Comparison of ENCODE assay signal across 27 cellular contexts in the genomic region with DNA sequence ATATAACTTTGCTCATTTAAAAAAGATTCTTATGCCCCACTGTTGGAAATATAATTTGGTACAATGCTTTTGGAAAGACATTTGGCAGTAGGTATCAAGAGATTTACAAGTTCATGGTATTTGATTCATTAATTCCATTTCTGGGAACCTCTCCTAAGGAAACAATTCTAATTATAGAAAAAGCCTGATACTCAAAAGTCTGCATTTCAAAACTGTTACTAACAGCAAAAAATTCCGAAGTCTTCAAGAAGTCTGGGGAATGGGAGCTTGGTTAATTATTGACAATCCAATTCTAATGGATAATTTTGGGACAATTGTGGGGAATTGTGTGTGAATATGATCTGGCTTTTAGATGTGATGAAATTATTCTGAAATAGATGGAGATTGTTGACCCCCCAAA. TPM values are rescaled to one million over a fixed set of nuclear protein-coding genes. Genes with fewer than 3 reads are reported as not detected.
DNase-seq lines count a peak whose midpoint lies in the region; ATAC-seq, FAIRE-seq and TF ChIP-seq lines count a peak whose summit lies in the region.
"Had no signal": no experiment of that assay in that cellular context is flagged by ENCODE, and none has a peak within 500 bp of the region (broad histone marks: within the 10 kb centered on the region; RNA-seq: fewer than 3 reads in every experiment).

No MANE protein-coding gene starts in this region.

- peaks cover 5% of the 10 kb centered on the region for H3K79me2 ChIP-seq in astrocyte (ENCODE audit: insufficient read depth, low read length)

- FAIRE-seq in astrocyte (lab: Jason Lieb, UNC) (no peak), frontal cortex (lab: Jason Lieb, UNC) (peak; percentile 10)
- FAIRE-seq: HTR-8/SVneo had no signal

- H3K4me1 ChIP-seq in astrocyte (ENCODE audit: insufficient read depth, low read length), result peaks cover 37% of the 10 kb centered on the region
- H3K4me1 ChIP-seq: SJCRH30 had no signal

- no peak for ATAC-seq in GM18502 (IDR thresholded peaks at IDR 0.05; ENCODE audit: poor library complexity, unreplicated experiment)
- no peak for ATAC-seq in WTC11
- ATAC-seq: activated CD4-positive, alpha-beta T cell treated with anti-CD3 and anti-CD28 coated beads for 36 hours; activated T-cell treated with anti-CD3 and anti-CD28 coated beads, Interleukin-2, amount 50 U/mL, for 4 hours; foreskin keratinocyte; natural killer cell treated with Interleukin-12 subunit alpha and Interleukin-12 subunit beta and Interleukin-15 and Interleukin-18, amount 100 ng/mL, for 72 hours; right cardiac atrium had no signal

- no peaks in the 10 kb centered on the region for H3K27me3 ChIP-seq in astrocyte (ENCODE audit: insufficient read depth, low read length)
- H3K27me3 ChIP-seq: foreskin keratinocyte, ovary, SJCRH30 had no signal

- no peaks in the 10 kb centered on the region for H4K20me1 ChIP-seq in astrocyte (ENCODE audit: insufficient read depth, low read length)

- DNase-seq in HFFc6 (peak; percentile 3), astrocyte (ENCODE audit: low read depth) (peak; percentile 64), frontal cortex (ENCODE audit: low spot score in 2 of 2) (no peak), stromal cell of bone marrow (ENCODE audit: low read depth) (peak; percentile 41), WTC11 (ENCODE audit: low spot score) (no peak), NCI-H2029 (lab: John Stamatoyannopoulos, UW) (no peak)
- DNase-seq in stimulated activated CD4-positive, alpha-beta T cell treated with anti-CD3 and anti-CD28 coated beads, Interleukin-15, amount 100 ng/mL, for 24 hours, result no peak
- DNase-seq: activated CD4-positive, alpha-beta T cell treated with anti-CD3 and anti-CD28 coated beads for 36 hours; activated CD8-positive, alpha-beta memory T cell treated with anti-CD3 and anti-CD28 coated beads for 24 hours; activated T-cell treated with anti-CD3 and anti-CD28 coated beads, Interleukin-2, amount 50 U/mL, for 4 hours; CD4-positive, alpha-beta T cell; DMS 273 treated with DMSO at 0.1 percent for 48 hours; foreskin keratinocyte; hypothalamus; MV-4-11; NCI-H2171; NCI-H524 treated with DMSO at 0.1 percent for 48 hours; ovary; right cardiac atrium; SJCRH30; trophoblast cell had no signal

- H3K4me3 ChIP-seq in astrocyte (ENCODE audit: insufficient read depth, low read depth, low read length), result no peak overlapping the region
- H3K4me3 ChIP-seq: ovary, SJCRH30 had no signal

- POLR2A ChIA-PET in WTC11 (lab: Charles Lee), result no interaction called here

- H3K27ac Mint-ChIP-seq in HFFc6 (no peak overlapping the region), astrocyte (ENCODE audit: unreplicated experiment) (no peak overlapping the region), WTC11 (no peak overlapping the region)
- H3K27ac Mint-ChIP-seq: activated CD4-positive, alpha-beta T cell treated with anti-CD3 and anti-CD28 coated beads for 36 hours; CD4-positive, alpha-beta T cell; mesothelial cell of epicardium; natural killer cell treated with Interleukin-12 subunit alpha and Interleukin-12 subunit beta and Interleukin-15 and Interleukin-18, amount 100 ng/mL, for 72 hours; stimulated activated naive CD8-positive, alpha-beta T cell treated with anti-CD3 and anti-CD28 coated beads, Interleukin-15, Interleukin-2, amounts not matched to agents 100 ng/mL and 50 ng/mL, for 24 hours; T-helper 1 cell treated with Interleukin-12 subunit alpha and Interleukin-12 subunit beta and Interleukin-4 antibody, amounts not matched to agents 30 μg/mL and 1 μg/mL, for 36 hours had no signal

- H3K27me3 Mint-ChIP-seq in HFFc6 (ENCODE audit: insufficient read depth), result no peaks in the 10 kb centered on the region
- no peaks in the 10 kb centered on the region for H3K27me3 Mint-ChIP-seq in astrocyte (ENCODE audit: low read depth, unreplicated experiment)
- H3K27me3 Mint-ChIP-seq in WTC11 (ENCODE audit: low read depth), result no peaks in the 10 kb centered on the region
- H3K27me3 Mint-ChIP-seq: activated CD4-positive, alpha-beta T cell treated with anti-CD3 and anti-CD28 coated beads for 36 hours; CD4-positive, alpha-beta T cell; natural killer cell treated with Interleukin-12 subunit alpha and Interleukin-12 subunit beta and Interleukin-15 and Interleukin-18, amount 100 ng/mL, for 72 hours; stimulated activated naive CD8-positive, alpha-beta T cell treated with anti-CD3 and anti-CD28 coated beads, Interleukin-15, Interleukin-2, amounts not matched to agents 100 ng/mL and 50 ng/mL, for 24 hours had no signal

- H3K4me2 ChIP-seq in astrocyte (ENCODE audit: low read length), result peak overlapping the region; percentile 15

- H2AFZ ChIP-seq in astrocyte (ENCODE audit: low read depth, low read length), result no peak overlapping the region

- no peak overlapping the region for H3K9ac ChIP-seq in astrocyte (ENCODE audit: low read length)

- no peak for TF ChIP-seq CTCF in HFFc6 (IDR thresholded peaks at IDR 0.05)
- TF ChIP-seq CTCF in astrocyte (IDR thresholded peaks at IDR 0.05; ENCODE audit: insufficient read depth, low read depth, low read length), result no peak
- TF ChIP-seq CTCF in WTC11 (IDR thresholded peaks at IDR 0.05), result no peak

- H3K36me3 Mint-ChIP-seq in HFFc6 (ENCODE audit: low read depth), result peaks cover 12% of the 10 kb centered on the region
- no peaks in the 10 kb centered on the region for H3K36me3 Mint-ChIP-seq in astrocyte (ENCODE audit: low read depth, unreplicated experiment)
- H3K36me3 Mint-ChIP-seq in WTC11, result no peaks in the 10 kb centered on the region
- H3K36me3 Mint-ChIP-seq: mesothelial cell of epicardium; natural killer cell treated with Interleukin-12 subunit alpha and Interleukin-12 subunit beta and Interleukin-15 and Interleukin-18, amount 100 ng/mL, for 72 hours had no signal

- CTCF ChIA-PET in WTC11 (lab: Charles Lee), result no interaction called here

- no peak overlapping the region for H3K4me3 Mint-ChIP-seq in HFFc6
- no peak overlapping the region for H3K4me3 Mint-ChIP-seq in astrocyte (ENCODE audit: unreplicated experiment)
- no peak overlapping the region for H3K4me3 Mint-ChIP-seq in WTC11
- H3K4me3 Mint-ChIP-seq: activated CD4-positive, alpha-beta T cell treated with anti-CD3 and anti-CD28 coated beads for 36 hours; activated T-cell treated with anti-CD3 and anti-CD28 coated beads, Interleukin-2, amount 50 U/mL, for 4 hours; CD4-positive, alpha-beta T cell; mesothelial cell of epicardium; natural killer cell treated with Interleukin-12 subunit alpha and Interleukin-12 subunit beta and Interleukin-15 and Interleukin-18, amount 100 ng/mL, for 72 hours; stimulated activated naive CD8-positive, alpha-beta T cell treated with anti-CD3 and anti-CD28 coated beads, Interleukin-15, Interleukin-2, amounts not matched to agents 100 ng/mL and 50 ng/mL, for 24 hours; T-helper 1 cell treated with Interleukin-12 subunit alpha and Interleukin-12 subunit beta and Interleukin-4 antibody, amounts not matched to agents 30 μg/mL and 1 μg/mL, for 36 hours had no signal

- H3K9me3 ChIP-seq in astrocyte (ENCODE audit: insufficient read depth, low read depth, low read length), result no peaks in the 10 kb centered on the region
- H3K9me3 ChIP-seq: ovary, SJCRH30 had no signal

- H3K27ac ChIP-seq in astrocyte (ENCODE audit: low read depth, low read length), result peak overlapping the region; percentile 45
- H3K27ac ChIP-seq: foreskin keratinocyte, ovary, SJCRH30 had no signal

- H3K9me3 Mint-ChIP-seq in HFFc6 (no peaks in the 10 kb centered on the region), astrocyte (ENCODE audit: unreplicated experiment) (no peaks in the 10 kb centered on the region), WTC11 (no peaks in the 10 kb centered on the region)
- H3K9me3 Mint-ChIP-seq: activated T-cell treated with anti-CD3 and anti-CD28 coated beads, Interleukin-2, amount 50 U/mL, for 4 hours; CD4-positive, alpha-beta T cell; natural killer cell treated with Interleukin-12 subunit alpha and Interleukin-12 subunit beta and Interleukin-15 and Interleukin-18, amount 100 ng/mL, for 72 hours; stimulated activated naive CD8-positive, alpha-beta T cell treated with anti-CD3 and anti-CD28 coated beads, Interleukin-15, Interleukin-2, amounts not matched to agents 100 ng/mL and 50 ng/mL, for 24 hours; T-helper 1 cell treated with Interleukin-12 subunit alpha and Interleukin-12 subunit beta and Interleukin-4 antibody, amounts not matched to agents 30 μg/mL and 1 μg/mL, for 36 hours had no signal

- H3K36me3 ChIP-seq in astrocyte (ENCODE audit: insufficient read depth, low read length), result no peaks in the 10 kb centered on the region
- H3K36me3 ChIP-seq: ovary, SJCRH30 had no signal

- H3K4me1 Mint-ChIP-seq in HFFc6 (ENCODE audit: low read depth) (peaks cover 88% of the 10 kb centered on the region), astrocyte (ENCODE audit: low read depth, unreplicated experiment) (peaks cover 34% of the 10 kb centered on the region), WTC11 (peaks cover 8% of the 10 kb centered on the region)
- H3K4me1 Mint-ChIP-seq: activated CD4-positive, alpha-beta T cell treated with anti-CD3 and anti-CD28 coated beads for 36 hours had no signal

TF ChIP-seq in WTC11, 78 proteins besides CTCF, POLR2A, EP300 and RAD21 (continues in another document):
- TF ChIP-seq, protein P1, sequence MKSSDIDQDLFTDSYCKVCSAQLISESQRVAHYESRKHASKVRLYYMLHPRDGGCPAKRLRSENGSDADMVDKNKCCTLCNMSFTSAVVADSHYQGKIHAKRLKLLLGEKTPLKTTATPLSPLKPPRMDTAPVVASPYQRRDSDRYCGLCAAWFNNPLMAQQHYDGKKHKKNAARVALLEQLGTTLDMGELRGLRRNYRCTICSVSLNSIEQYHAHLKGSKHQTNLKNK (CRISPR knock-in tag; IDR thresholded peaks at IDR 0.05), result no peak
- TF ChIP-seq KAT7 (CRISPR knock-in tag; IDR thresholded peaks at IDR 0.05; ENCODE audit: borderline replicate concordance) (no peak), USF1 (CRISPR knock-in tag; IDR thresholded peaks at IDR 0.05) (no peak), ZBTB21 (CRISPR knock-in tag; IDR thresholded peaks at IDR 0.05; ENCODE audit: borderline replicate concordance) (no peak), HMGA2 (CRISPR knock-in tag; IDR thresholded peaks at IDR 0.05) (no peak), NR2C2 (CRISPR knock-in tag; IDR thresholded peaks at IDR 0.05) (no peak)

RNA-seq across cellular contexts. Expression of gene HDAC9, which starts 59.6 kb away (rescaled TPM):
- 10 to 100 TPM; 11.5 to 29.2 (median 13.2) TPM for total RNA-seq in HFFc6 (2021; fragmentation: NEBNext Ultra II Directional; extraction: Animal tissue kit (Norgen Biotek cat#: 25700))
- total RNA-seq in astrocyte, result 20.2 and 27.6 TPM in 2 replicates
- 117 TPM for total RNA-seq in frontal cortex
- total RNA-seq in WTC11 (2021), result 14.6 to 18.8 TPM (median 18.0 TPM) in 3 replicates

Comparison
In these comparisons a context has a peak if more than half of its experiments do, and no peak if none do; other contexts are left out.
1. DNase-seq: peak in HFFc6 (single experiment), astrocyte (single experiment) and stromal cell of bone marrow (single experiment); none in frontal cortex (0 of 2), stimulated activated CD4-positive, alpha-beta T cell treated with anti-CD3 and anti-CD28 coated beads, Interleukin-15, amount 100 ng/mL, for 24 hours (single experiment), WTC11 (single experiment) and NCI-H2029 (single experiment).